9 cellular contexts compared by ENCODE assay signal in genomic region chr11:116984589-116984988, GRCh38.
A peak's percentile ranks its signal among the peaks of the same experiment; 100 is the strongest.
DNase-seq lines count a peak whose midpoint lies in the region; ATAC-seq and TF ChIP-seq lines count a peak whose summit lies in the region.
"Had no signal": no experiment of that assay in that cellular context is flagged by ENCODE, and none has a peak within 500 bp of the region (broad histone marks: within the 10 kb centered on the region; RNA-seq: fewer than 3 reads in every experiment).

No MANE protein-coding gene starts in this region.

- no peaks in the 10 kb centered on the region for H4K20me1 ChIP-seq in fibroblast of lung (ENCODE audit: control insufficient read depth, extremely low read depth, insufficient read depth, low read length)

- H2AFZ ChIP-seq in fibroblast of lung (ENCODE audit: low read length), result no peak overlapping the region

- H3K4me1 ChIP-seq in Peyer's patch (peaks cover 0 to 38% (median 16%) of the 10 kb centered on the region in 4 donors), fibroblast of lung (ENCODE audit: control insufficient read depth, extremely low read depth, insufficient read depth, low read length) (peaks cover 30% of the 10 kb centered on the region)

- H3K9me3 ChIP-seq in Peyer's patch (no peaks in the 10 kb centered on the region), fibroblast of lung (ENCODE audit: control insufficient read depth, insufficient read depth, low read depth, low read length) (no peaks in the 10 kb centered on the region)

- DNase-seq in GF-D8 (lab: John Stamatoyannopoulos, UW), result peak; percentile 98
- no peak for DNase-seq in Peyer's patch
- peak; percentile 98 to 99 for DNase-seq in fibroblast of lung (ENCODE audit: low read depth in 2 of 2)
- peak; percentile 89 for DNase-seq in skeletal muscle cell (ENCODE audit: low read depth)
- no peak for DNase-seq in NK-92 treated with Interleukin-12 subunit alpha and Interleukin-12 subunit beta, amount 100 ng/mL, for 24 hours (lab: John Stamatoyannopoulos, UW)
- no peak for DNase-seq in activated T-cell treated with anti-CD3 and anti-CD28 coated beads for 4 hours
- DNase-seq: RPMI8226 had no signal

- peaks cover 8% of the 10 kb centered on the region for H3K79me2 ChIP-seq in fibroblast of lung (ENCODE audit: control insufficient read depth, insufficient read depth, low read length)

- H3K4me2 ChIP-seq in fibroblast of lung (ENCODE audit: extremely low read depth, insufficient read depth, low read length), result peak overlapping the region; percentile 92

- H3K27me3 ChIP-seq in Peyer's patch, result no peaks in the 10 kb centered on the region
- H3K27me3 ChIP-seq in fibroblast of lung (ENCODE audit: control insufficient read depth, insufficient read depth, low read length), result no peaks in the 10 kb centered on the region

- H3K27ac ChIP-seq in Peyer's patch (peak overlapping the region in 3 of 4 donors; percentile 1 to 65 (median 44)), fibroblast of lung (ENCODE audit: insufficient read depth, low read length) (peak overlapping the region; percentile 87)

- H3K4me3 ChIP-seq in Peyer's patch (no peak overlapping the region), fibroblast of lung (replicated peaks in 1 of 4; ENCODE audit: control extremely low read depth in 1 of 4, insufficient read depth in 1 of 4, low read depth in 3 of 4, low read length in 4 of 4) (peak overlapping the region in 3 of 4 experiments; percentile 11 to 20 (median 16)), skeletal muscle cell (ENCODE audit: low read depth, low read length) (no peak overlapping the region)

- no peak for TF ChIP-seq POLR2A in Peyer's patch (IDR thresholded peaks at IDR 0.05)

- ATAC-seq in GM18870 (IDR thresholded peaks at IDR 0.05; ENCODE audit: unreplicated experiment), result no peak
- no peak for ATAC-seq in GM18498 (IDR thresholded peaks at IDR 0.05; ENCODE audit: unreplicated experiment)

- no peak overlapping the region for H3K9ac ChIP-seq in fibroblast of lung (ENCODE audit: insufficient read depth, low read length)

- H3K36me3 ChIP-seq in Peyer's patch (no peaks in the 10 kb centered on the region), fibroblast of lung (ENCODE audit: control insufficient read depth, insufficient read depth, low read length) (no peaks in the 10 kb centered on the region)

- TF ChIP-seq CTCF in Peyer's patch (IDR thresholded peaks at IDR 0.05), result no peak
- no peak for TF ChIP-seq CTCF in fibroblast of lung (conservative IDR thresholded peaks at IDR 0.05 in 1 of 2, IDR thresholded peaks at IDR 0.05 in 1 of 2; ENCODE audit: low read depth in 1 of 2, low read length in 2 of 2)

Comparison
In these comparisons a context has a peak if more than half of its experiments do, and no peak if none do; other contexts are left out.
1. DNase-seq: peak in GF-D8 (single experiment), fibroblast of lung (2 of 2) and skeletal muscle cell (single experiment); none in Peyer's patch (0 of 3), NK-92 treated with Interleukin-12 subunit alpha and Interleukin-12 subunit beta, amount 100 ng/mL, for 24 hours (single experiment) and activated T-cell treated with anti-CD3 and anti-CD28 coated beads for 4 hours (single experiment).
2. H3K4me3 ChIP-seq: peak in fibroblast of lung (3 of 4); none in Peyer's patch (0 of 4) and skeletal muscle cell (single experiment).